ENCODE assay signal across 1 cellular context in the genomic region with DNA sequence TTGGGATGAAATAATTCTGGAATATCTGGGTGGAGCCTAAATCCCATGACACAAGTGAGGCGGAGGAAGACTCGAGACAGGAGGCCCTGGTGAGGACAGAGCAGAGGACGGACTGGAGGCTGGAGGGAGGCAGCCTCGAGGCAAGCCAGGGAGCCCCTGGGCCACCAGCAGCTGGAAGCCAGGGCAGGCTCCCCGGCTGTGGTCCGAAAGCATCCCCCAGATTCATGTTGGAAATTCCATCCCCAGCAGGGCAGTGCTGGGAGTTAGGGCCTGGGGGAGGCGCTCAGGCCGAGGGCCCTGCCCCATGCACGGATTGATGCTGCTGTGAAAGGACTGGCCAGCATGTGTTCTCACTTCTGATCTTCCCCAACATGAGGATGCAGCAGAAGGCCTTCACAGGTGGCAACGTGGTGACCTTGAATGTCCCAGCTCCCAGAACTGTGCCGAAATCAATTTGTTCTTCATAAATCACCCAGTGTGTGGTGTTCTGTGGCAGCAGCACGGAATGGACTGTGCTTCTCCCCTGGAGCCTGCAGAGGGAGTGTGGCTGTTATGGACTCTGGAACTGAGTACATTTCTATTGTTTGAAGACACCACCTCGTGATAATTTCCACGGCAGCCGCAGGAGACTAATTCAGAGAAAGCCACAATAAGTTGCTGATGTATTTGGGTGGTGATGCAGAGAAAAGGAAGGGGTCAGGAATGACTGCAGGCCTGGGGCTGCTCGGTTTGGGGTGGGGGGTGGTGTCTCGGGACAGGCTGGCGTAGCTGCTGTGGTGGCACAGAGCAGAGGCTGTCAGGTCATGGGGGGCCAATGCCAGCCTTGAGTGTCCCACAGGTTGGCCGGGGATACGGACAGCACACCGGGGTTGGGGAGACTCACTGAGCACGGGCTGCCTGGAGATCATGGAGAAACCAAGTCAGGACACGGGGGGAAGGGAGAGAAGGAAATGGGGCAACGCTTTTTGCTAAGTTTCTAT.
TF ChIP-seq lines count a peak whose summit lies in the region.

No MANE protein-coding gene starts in this region.

TF ChIP-seq in HEK293, 187 proteins besides CTCF, POLR2A, EP300 and RAD21 (continued from another document):
- peak; percentile 46 for TF ChIP-seq ZNF341 (tag by site-specific recombination; IDR thresholded peaks at IDR 0.05; ENCODE audit: low read depth)
TF ChIP-seq in HEK293: peak in this region for 2.
